ENCODE assay signal across 21 cellular contexts in the genomic region with DNA sequence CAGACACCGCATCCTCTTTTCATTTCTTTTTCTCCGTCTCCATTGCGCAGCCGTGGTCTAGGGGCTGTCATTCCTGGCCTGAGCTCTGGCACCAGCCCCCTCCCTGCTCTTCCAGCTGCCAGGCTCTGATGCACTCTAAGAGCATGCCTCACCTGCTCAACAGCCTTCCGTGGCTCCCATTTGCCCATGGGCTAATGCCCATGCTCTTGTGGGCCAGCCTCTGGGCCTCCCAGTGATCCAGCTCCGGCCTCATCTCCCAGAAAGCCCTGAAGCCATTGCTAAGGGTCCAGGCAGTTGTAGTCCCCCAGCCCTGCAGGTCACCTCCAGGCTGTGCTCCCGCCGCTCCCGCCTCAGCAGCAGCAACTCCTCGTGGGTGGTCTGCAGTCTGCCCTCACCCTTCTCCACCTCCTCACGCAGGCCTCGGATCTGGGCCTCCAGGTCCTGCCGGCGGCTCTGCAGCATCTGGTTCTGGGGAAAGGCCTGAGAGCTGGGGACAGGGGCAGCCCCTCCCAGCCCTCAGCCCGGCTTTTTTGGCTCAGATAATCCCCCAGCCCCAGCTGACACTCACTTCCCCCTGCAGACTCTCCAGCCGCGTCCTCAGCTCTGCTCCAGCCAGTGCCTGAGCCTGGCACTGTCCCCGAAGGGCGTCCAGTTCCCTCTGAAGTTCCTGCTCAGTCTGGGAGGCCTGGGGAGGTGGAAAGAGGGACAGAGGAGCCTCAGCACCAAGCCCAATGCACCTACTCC. TPM values are rescaled to one million over a fixed set of nuclear protein-coding genes. Genes with fewer than 3 reads are reported as not detected.
DNase-seq lines count a peak whose midpoint lies in the region; ATAC-seq and TF ChIP-seq lines count a peak whose summit lies in the region.
"Had no signal": no experiment of that assay in that cellular context is flagged by ENCODE, and none has a peak within 500 bp of the region (broad histone marks: within the 10 kb centered on the region; RNA-seq: fewer than 3 reads in every experiment).

No MANE protein-coding gene starts in this region.

- peak overlapping the region; percentile 67 for H2BK5ac ChIP-seq in neuronal stem cell (ENCODE audit: low read length)

- peak overlapping the region; percentile 16 for H2BK12ac ChIP-seq in neuronal stem cell (ENCODE audit: low read length)

- no peak for ATAC-seq in activated CD8-positive, alpha-beta memory T cell treated with anti-CD3 and anti-CD28 coated beads, Interleukin-2, amount 10 ng/mL, durations not matched to agents 7 days and 5 days
- ATAC-seq in activated naive CD8-positive, alpha-beta T cell treated with anti-CD3 and anti-CD28 coated beads, Interleukin-2, amount 50 U/mL, for 24 hours = no peak
- ATAC-seq: Right ventricle myocardium inferior had no signal

- H3K4me1 Mint-ChIP-seq in activated CD8-positive, alpha-beta memory T cell treated with anti-CD3 and anti-CD28 coated beads, Interleukin-2, amount 10 ng/mL, durations not matched to agents 7 days and 5 days = peaks cover 42% of the 10 kb centered on the region
- peaks cover 22% of the 10 kb centered on the region for H3K4me1 Mint-ChIP-seq in activated naive CD8-positive, alpha-beta T cell treated with anti-CD3 and anti-CD28 coated beads, Interleukin-2, amount 50 U/mL, for 24 hours

- H3K9me3 ChIP-seq in HEK293 (ENCODE audit: control insufficient read depth, insufficient read depth, low read depth, low read length) = no peaks in the 10 kb centered on the region
- no peaks in the 10 kb centered on the region for H3K9me3 ChIP-seq in neuronal stem cell (replicated peaks in 1 of 2; ENCODE audit: control insufficient read depth in 2 of 2, insufficient read depth in 1 of 2, low read depth in 1 of 2, low read length in 2 of 2)
- H3K9me3 ChIP-seq: esophagus muscularis mucosa, heart left ventricle had no signal

- H3K14ac ChIP-seq in neuronal stem cell (ENCODE audit: low read length) = no peak overlapping the region

- H3K27ac Mint-ChIP-seq in activated CD8-positive, alpha-beta memory T cell treated with anti-CD3 and anti-CD28 coated beads, Interleukin-2, amount 10 ng/mL, durations not matched to agents 7 days and 5 days = peak overlapping the region; percentile 60
- no peak overlapping the region for H3K27ac Mint-ChIP-seq in activated naive CD8-positive, alpha-beta T cell treated with anti-CD3 and anti-CD28 coated beads, Interleukin-2, amount 50 U/mL, for 24 hours

- no peak overlapping the region for H3K9ac ChIP-seq in neuronal stem cell (ENCODE audit: low read depth, low read length, poor library complexity)

- peaks cover 11% of the 10 kb centered on the region for H3K36me3 Mint-ChIP-seq in activated CD8-positive, alpha-beta memory T cell treated with anti-CD3 and anti-CD28 coated beads, Interleukin-2, amount 10 ng/mL, durations not matched to agents 7 days and 5 days
- peaks cover 8% of the 10 kb centered on the region for H3K36me3 Mint-ChIP-seq in activated naive CD8-positive, alpha-beta T cell treated with anti-CD3 and anti-CD28 coated beads, Interleukin-2, amount 50 U/mL, for 24 hours (ENCODE audit: low read depth)

- H3K27me3 ChIP-seq in neuronal stem cell (ENCODE audit: control insufficient read depth in 3 of 3, insufficient read depth in 3 of 3, low read depth in 1 of 3, low read length in 3 of 3) = peaks cover under 1 to 31% (median 13%) of the 10 kb centered on the region in 3 experiments

- no peak overlapping the region for H3K4me2 ChIP-seq in neuronal stem cell (ENCODE audit: insufficient read depth, low read length, poor library complexity, severe bottlenecking)

- H2AFZ ChIP-seq in neuronal stem cell (ENCODE audit: low read length) = peak overlapping the region; percentile 53

- H3K23ac ChIP-seq in neuronal stem cell (ENCODE audit: low read depth, low read length, poor library complexity) = no peak overlapping the region

- peak overlapping the region; percentile 83 for H2AK5ac ChIP-seq in neuronal stem cell (ENCODE audit: low read depth, low read length)

- H3K18ac ChIP-seq in neuronal stem cell (ENCODE audit: low read length) = no peak overlapping the region

- POLR2A ChIA-PET in HEK293 (lab: Yijun Ruan, JAX) = interaction anchor here (1.3 to 1.7 kb wide), 5 partner anchors 10 to 100 kb away, joined by 3 to 6 read pairs (median 3); no protein-coding TSS in a partner anchor

- CTCF ChIA-PET in activated CD8-positive, alpha-beta memory T cell treated with anti-CD3 and anti-CD28 coated beads, Interleukin-2, amount 10 ng/mL, durations not matched to agents 7 days and 5 days (lab: Charles Lee) = interaction anchor here (1.2 to 17.9 kb wide), 14 partner anchors 9 to 162 kb away, joined by 3 to 370 read pairs (median 26); a partner anchor contains a TSS
- CTCF ChIA-PET in HEK293 (lab: Yijun Ruan, JAX) = interaction anchor here (1.0 to 9.2 kb wide), 10 partner anchors 8 to 120 kb away, joined by 3 to 149 read pairs (median 16); a partner anchor contains a TSS

- H3K79me1 ChIP-seq in neuronal stem cell (ENCODE audit: low read depth, low read length) = no peaks in the 10 kb centered on the region

- H3K27ac ChIP-seq in HEK293 (ENCODE audit: extremely low read depth, low read depth, low read length) (no peak overlapping the region), neuronal stem cell (replicated peaks; ENCODE audit: low read length) (no peak overlapping the region)
- H3K27ac ChIP-seq: brain microvascular endothelial cell, esophagus muscularis mucosa, heart left ventricle had no signal

- no peak for DNase-seq in activated CD8-positive, alpha-beta memory T cell treated with anti-CD3 and anti-CD28 coated beads, Interleukin-2, amount 10 ng/mL, durations not matched to agents 7 days and 5 days
- no peak for DNase-seq in activated CD8-positive, alpha-beta memory T cell treated with anti-CD3 and anti-CD28 coated beads, Interleukin-2, amount 50 U/mL, for 4 hours
- no peak for DNase-seq in activated naive CD8-positive, alpha-beta T cell treated with anti-CD3 and anti-CD28 coated beads, Interleukin-2, amount 50 U/mL, for 24 hours
- DNase-seq in neuronal stem cell (ENCODE audit: low spot score) (no peak), RKO (ENCODE audit: low spot score) (no peak), NCI-H524 treated with DMSO at 0.1 percent for 48 hours (lab: John Stamatoyannopoulos, UW) (no peak), GM10266 (ENCODE audit: extremely low spot score) (no peak)
- DNase-seq: ACHN; activated effector memory CD4-positive, alpha-beta T cell treated with Interleukin-2 at 50 U/mL for 16 hours; brain microvascular endothelial cell; HCEC 1CT; mammary epithelial cell; NCI-H1694; NCI-H226 had no signal

- H4K91ac ChIP-seq in neuronal stem cell (ENCODE audit: low read depth, low read length, poor library complexity) = no peak overlapping the region

- no peak for TF ChIP-seq CTCF in HEK293 (tag by site-specific recombination; IDR thresholded peaks at IDR 0.05)
- no peak for TF ChIP-seq CTCF in GM10266 (IDR thresholded peaks at IDR 0.05; ENCODE audit: control insufficient read depth, insufficient read depth, low read depth, missing control alignments)

- H4K8ac ChIP-seq in neuronal stem cell (ENCODE audit: low read depth, low read length) = no peak overlapping the region

- H3K4me3 Mint-ChIP-seq in activated CD8-positive, alpha-beta memory T cell treated with anti-CD3 and anti-CD28 coated beads, Interleukin-2, amount 10 ng/mL, durations not matched to agents 7 days and 5 days = peak overlapping the region; percentile 65
- H3K4me3 Mint-ChIP-seq in activated naive CD8-positive, alpha-beta T cell treated with anti-CD3 and anti-CD28 coated beads, Interleukin-2, amount 50 U/mL, for 24 hours = peak overlapping the region; percentile 22

- no peak overlapping the region for H2BK120ac ChIP-seq in neuronal stem cell (ENCODE audit: low read depth, low read length)

- no peak overlapping the region for H3K4ac ChIP-seq in neuronal stem cell (ENCODE audit: low read length)

- H3K27me3 Mint-ChIP-seq in activated CD8-positive, alpha-beta memory T cell treated with anti-CD3 and anti-CD28 coated beads, Interleukin-2, amount 10 ng/mL, durations not matched to agents 7 days and 5 days = peaks cover 56% of the 10 kb centered on the region
- H3K27me3 Mint-ChIP-seq in activated naive CD8-positive, alpha-beta T cell treated with anti-CD3 and anti-CD28 coated beads, Interleukin-2, amount 50 U/mL, for 24 hours = peaks cover 56% of the 10 kb centered on the region

- no peak overlapping the region for H2BK15ac ChIP-seq in neuronal stem cell (ENCODE audit: low read length)

- H3K4me1 ChIP-seq in HEK293 (ENCODE audit: control insufficient read depth, insufficient read depth, low read length) (peaks cover 5% of the 10 kb centered on the region), neuronal stem cell (ENCODE audit: control insufficient read depth in 2 of 2, insufficient read depth in 1 of 2, low read depth in 1 of 2, low read length in 2 of 2) (peaks cover 3 to 5% of the 10 kb centered on the region in 2 donors)

- H3K36me3 ChIP-seq in HEK293 (ENCODE audit: control insufficient read depth in 2 of 2, insufficient read depth in 1 of 2, low read length in 2 of 2) (peaks cover 0 to 22% of the 10 kb centered on the region in 2 experiments; a peak in 1 of 3 replicates), neuronal stem cell (replicated peaks in 1 of 2; ENCODE audit: control insufficient read depth in 2 of 2, insufficient read depth in 2 of 2, low read length in 2 of 2) (peaks cover 9 to 26% of the 10 kb centered on the region in 2 donors)

- H3K9me3 Mint-ChIP-seq in activated CD8-positive, alpha-beta memory T cell treated with anti-CD3 and anti-CD28 coated beads, Interleukin-2, amount 10 ng/mL, durations not matched to agents 7 days and 5 days (ENCODE audit: low read depth) = no peaks in the 10 kb centered on the region
- H3K9me3 Mint-ChIP-seq in activated naive CD8-positive, alpha-beta T cell treated with anti-CD3 and anti-CD28 coated beads, Interleukin-2, amount 50 U/mL, for 24 hours = no peaks in the 10 kb centered on the region

- WGBS in neuronal stem cell (ENCODE audit: extremely low coverage in 2 of 2, insufficient read length in 2 of 2, insufficient replicate concordance in 1 of 2), 2 donors = no CpG with 5 or more reads among the region's 19 CpGs

- no peak overlapping the region for H3K4me3 ChIP-seq in HEK293 (ENCODE audit: low read depth, low read length)
- H3K4me3 ChIP-seq in neuronal stem cell (ENCODE audit: low read length in 2 of 2) = no peak overlapping the region

RNA-seq across cellular contexts. Expression of a gene that starts 6.4 kb away (rescaled TPM):
- under 1 TPM in 1 of 2 experiments, not detected in 1; 0.50 TPM for total RNA-seq in activated CD8-positive, alpha-beta memory T cell treated with anti-CD3 and anti-CD28 coated beads, Interleukin-2, amount 10 ng/mL, durations not matched to agents 7 days and 5 days
- not detected for polyA plus RNA-seq in neuronal stem cell (2013, experiment 1 of 2)
- not detected for polyA plus RNA-seq in neuronal stem cell (2013, experiment 2 of 2)
- total RNA-seq: heart left ventricle, M059J, right cardiac atrium, Right ventricle myocardium inferior, subcutaneous adipose tissue had no signal
- polyA plus RNA-seq: right cardiac atrium had no signal

RNA-seq across cellular contexts. Expression of a gene that starts 6.5 kb away (rescaled TPM):
- 10 to 100 TPM; 45.6 to 51.5 TPM for total RNA-seq in activated CD8-positive, alpha-beta memory T cell treated with anti-CD3 and anti-CD28 coated beads, Interleukin-2, amount 10 ng/mL, durations not matched to agents 7 days and 5 days
- polyA plus RNA-seq in neuronal stem cell (2013, experiment 1 of 2) = 24.2 TPM
- polyA plus RNA-seq in neuronal stem cell (2013, experiment 2 of 2) = 23.0 TPM

RNA-seq across cellular contexts. Expression of a gene that starts 6.6 kb away (rescaled TPM):
- 10 to 100 TPM; 31.8 to 34.3 TPM for total RNA-seq in activated CD8-positive, alpha-beta memory T cell treated with anti-CD3 and anti-CD28 coated beads, Interleukin-2, amount 10 ng/mL, durations not matched to agents 7 days and 5 days
- polyA plus RNA-seq in neuronal stem cell (2013, experiment 1 of 2) = 113 TPM
- 117 TPM for polyA plus RNA-seq in neuronal stem cell (2013, experiment 2 of 2)

RNA-seq across cellular contexts. Expression of a gene that starts 10.1 kb away (rescaled TPM):
- total RNA-seq in activated CD8-positive, alpha-beta memory T cell treated with anti-CD3 and anti-CD28 coated beads, Interleukin-2, amount 10 ng/mL, durations not matched to agents 7 days and 5 days = 1 to 10 TPM; 5.5 to 5.9 TPM
- polyA plus RNA-seq in neuronal stem cell (2013, experiment 1 of 2) = 10.4 TPM
- 10.2 TPM for polyA plus RNA-seq in neuronal stem cell (2013, experiment 2 of 2)

RNA-seq across cellular contexts. Expression of a gene that starts 12.3 kb away (rescaled TPM):
- not detected for total RNA-seq in activated CD8-positive, alpha-beta memory T cell treated with anti-CD3 and anti-CD28 coated beads, Interleukin-2, amount 10 ng/mL, durations not matched to agents 7 days and 5 days
- polyA plus RNA-seq in neuronal stem cell (2013, experiment 1 of 2) = 14.1 TPM
- 14.2 TPM for polyA plus RNA-seq in neuronal stem cell (2013, experiment 2 of 2)
- total RNA-seq: esophagus muscularis mucosa, heart left ventricle, mammary epithelial cell, right cardiac atrium, Right ventricle myocardium inferior, subcutaneous adipose tissue had no signal
- polyA plus RNA-seq: right cardiac atrium had no signal
